23 cellular contexts compared by ENCODE assay signal in genomic region chr14:104230119-104230885, GRCh38.
"Had no signal": no experiment of that assay in that cellular context is flagged by ENCODE, and none has a peak within 500 bp of the region (broad histone marks: within the 10 kb centered on the region; RNA-seq: fewer than 3 reads in every experiment).

No MANE protein-coding gene starts in this region.

- H3K4me3 ChIP-seq: ascending aorta, coronary artery, esophagus squamous epithelium, gastroesophageal sphincter, heart left ventricle, left lung, uterus had no signal

- H3K36me3 ChIP-seq: ascending aorta, esophagus squamous epithelium, gastroesophageal sphincter, heart left ventricle, left lung, uterus had no signal

- H3K9ac ChIP-seq: parathyroid adenoma had no signal

- H3K27ac Mint-ChIP-seq: activated naive CD4-positive, alpha-beta T cell treated with anti-CD3 and anti-CD28 coated beads, Interleukin-2, amount 50 U/mL, for 72 hours; activated T-cell treated with anti-CD3 and anti-CD28 coated beads, Interleukin-2, amount 50 U/mL, for 24 hours; activated T-helper 17 cell treated with anti-CD3 and anti-CD28 coated beads, Interleukin-2, amount 50 U/mL, for 72 hours; mesothelial cell of epicardium; natural killer cell treated with Interleukin-12 subunit alpha and Interleukin-12 subunit beta and Interleukin-15 and Interleukin-18, amount 100 ng/mL, for 72 hours; stimulated activated naive B cell treated with anti-CD40 and anti-IgM and Interleukin-4, amounts not matched to agents 10 μg/mL and 1 μg/mL and 100 μg/mL, for 72 hours had no signal

- H3K36me3 Mint-ChIP-seq: mesothelial cell of epicardium; stimulated activated naive B cell treated with anti-CD40 and anti-IgM and Interleukin-4, amounts not matched to agents 10 μg/mL and 1 μg/mL and 100 μg/mL, for 72 hours had no signal

- H3K4me1 ChIP-seq: ascending aorta, esophagus squamous epithelium, gastroesophageal sphincter, left lung, parathyroid adenoma, uterus had no signal

- ATAC-seq: activated naive CD4-positive, alpha-beta T cell treated with anti-CD3 and anti-CD28 coated beads, Interleukin-2, amount 50 U/mL, for 72 hours; activated T-helper 17 cell treated with anti-CD3 and anti-CD28 coated beads, Interleukin-2, amount 50 U/mL, for 72 hours; gastroesophageal sphincter; left lung; natural killer cell treated with Interleukin-12 subunit alpha and Interleukin-12 subunit beta and Interleukin-15 and Interleukin-18, amount 100 ng/mL, for 72 hours; sciatic nerve; stimulated activated naive B cell treated with anti-CD40 and anti-IgM and Interleukin-4, amounts not matched to agents 10 μg/mL and 1 μg/mL and 100 μg/mL, for 72 hours had no signal

- H3K9me3 Mint-ChIP-seq: natural killer cell treated with Interleukin-12 subunit alpha and Interleukin-12 subunit beta and Interleukin-15 and Interleukin-18, amount 100 ng/mL, for 72 hours had no signal

- H3K27me3 Mint-ChIP-seq: activated T-cell treated with anti-CD3 and anti-CD28 coated beads, Interleukin-2, amount 50 U/mL, for 24 hours; activated T-helper 17 cell treated with anti-CD3 and anti-CD28 coated beads, Interleukin-2, amount 50 U/mL, for 72 hours; natural killer cell treated with Interleukin-12 subunit alpha and Interleukin-12 subunit beta and Interleukin-15 and Interleukin-18, amount 100 ng/mL, for 72 hours had no signal

- H3K4me3 Mint-ChIP-seq: activated T-cell treated with anti-CD3 and anti-CD28 coated beads, Interleukin-2, amount 50 U/mL, for 24 hours; activated T-helper 17 cell treated with anti-CD3 and anti-CD28 coated beads, Interleukin-2, amount 50 U/mL, for 72 hours; central memory CD8-positive, alpha-beta T cell; mesothelial cell of epicardium; natural killer cell treated with Interleukin-12 subunit alpha and Interleukin-12 subunit beta and Interleukin-15 and Interleukin-18, amount 100 ng/mL, for 72 hours; stimulated activated naive B cell treated with anti-CD40 and anti-IgM and Interleukin-4, amounts not matched to agents 10 μg/mL and 1 μg/mL and 100 μg/mL, for 72 hours had no signal

- DNase-seq: activated CD4-positive, alpha-beta T cell treated with anti-CD3 and anti-CD28 coated beads for 1 hour; activated CD8-positive, alpha-beta memory T cell treated with anti-CD3 and anti-CD28 coated beads, Interleukin-2, amount 50 U/mL, for 4 hours; activated T-cell treated with anti-CD3 and anti-CD28 coated beads, Interleukin-2, amount 50 U/mL, for 24 hours; esophagus squamous epithelium; mammary epithelial cell; nucleus accumbens; stimulated activated CD4-positive, alpha-beta T cell treated with anti-CD3 and anti-CD28 coated beads, Interleukin-2, amount 100 ng/mL, for 48 hours; stimulated activated CD8-positive, alpha-beta memory T cell treated with anti-CD3 and anti-CD28 coated beads, Interleukin-4, amount 100 ng/mL, for 48 hours; stimulated activated naive B cell treated with anti-CD40 and anti-IgM and Interleukin-4, amounts not matched to agents 10 μg/mL and 1 μg/mL and 100 μg/mL, for 72 hours; trophoblast cell; uterus had no signal

- H3K27ac ChIP-seq: ascending aorta, coronary artery, esophagus squamous epithelium, gastroesophageal sphincter, heart left ventricle, left lung, parathyroid adenoma, uterus had no signal

- H3K9me3 ChIP-seq: uterus had no signal

- H3K27me3 ChIP-seq: ascending aorta, esophagus squamous epithelium, heart left ventricle, left lung, uterus had no signal
